ENCODE assay signal across 2 cellular contexts in genomic region chr10:97601268-97602215, GRCh38.
TF ChIP-seq lines count a peak whose summit lies in the region.

No MANE protein-coding gene starts in this region.

TF ChIP-seq in SK-N-SH, 30 proteins besides CTCF, POLR2A, EP300 and RAD21 (continued from another document):
- 0 out of 2 replicates have a peak, but pooled peaks have one; percentile 52 for TF ChIP-seq REST (IDR thresholded peaks at IDR 0.05; ENCODE audit: low read depth, low read length)

TF ChIP-seq in SK-N-SH treated with all-trans-retinoic acid at 6 μM for 48 hours, 23 proteins besides CTCF, POLR2A, EP300 and RAD21 (continued from another document):
- TF ChIP-seq TSHZ2 (CRISPR knock-in tag; IDR thresholded peaks at IDR 0.05) (no peak), GLIS3 (CRISPR knock-in tag; IDR thresholded peaks at IDR 0.05) (no peak), OSR1 (CRISPR knock-in tag; IDR thresholded peaks at IDR 0.05) (no peak), SNAI2 (CRISPR knock-in tag; IDR thresholded peaks at IDR 0.05) (no peak), ZNF565 (CRISPR knock-in tag; conservative IDR thresholded peaks at IDR 0.05; ENCODE audit: low read depth) (no peak), ZFP3 (CRISPR knock-in tag; IDR thresholded peaks at IDR 0.05) (no peak), ARNTL (CRISPR knock-in tag; IDR thresholded peaks at IDR 0.05; ENCODE audit: borderline replicate concordance, low read depth) (no peak), CSRNP3 (CRISPR knock-in tag; IDR thresholded peaks at IDR 0.05) (no peak), ZNF8 (CRISPR knock-in tag; IDR thresholded peaks at IDR 0.05) (no peak), BACH2 (CRISPR knock-in tag; IDR thresholded peaks at IDR 0.05; ENCODE audit: borderline replicate concordance) (no peak), ZFP30 (CRISPR knock-in tag; IDR thresholded peaks at IDR 0.05) (no peak), ISL1 (CRISPR knock-in tag; IDR thresholded peaks at IDR 0.05) (no peak), ZC3H10 (CRISPR knock-in tag; IDR thresholded peaks at IDR 0.05) (no peak)
